Comparison of ENCODE assay signal across 8 cellular contexts in the genomic region with DNA sequence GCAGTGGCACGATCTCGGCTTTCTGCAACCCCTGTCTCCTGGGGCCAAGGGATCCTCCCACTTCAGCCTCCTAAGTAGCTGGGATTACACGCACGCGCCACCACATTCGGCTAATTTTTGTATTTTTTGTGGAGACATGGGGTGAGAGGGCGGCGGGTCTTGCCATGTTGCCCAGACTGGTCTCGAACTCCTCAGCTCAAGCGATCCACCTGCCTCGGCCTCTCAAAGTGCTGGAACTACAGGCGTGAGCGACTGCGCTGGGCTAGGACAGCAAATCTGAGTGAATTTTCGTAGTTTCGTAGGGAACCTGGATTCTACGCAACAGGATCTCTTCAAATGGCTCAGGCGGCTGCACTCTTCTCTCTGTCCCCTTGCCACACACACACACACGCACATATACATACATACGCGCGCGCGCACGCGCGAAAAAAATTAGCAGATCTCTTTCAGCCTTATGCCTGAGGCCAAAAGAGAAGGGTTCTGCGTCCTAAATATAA. TPM values are rescaled to one million over a fixed set of nuclear protein-coding genes. Genes with fewer than 3 reads are reported as not detected.
DNase-seq lines count a peak whose midpoint lies in the region; ATAC-seq lines count a peak whose summit lies in the region.

No MANE protein-coding gene starts in this region.

- intact Hi-C loops in activated naive CD4-positive, alpha-beta T cell treated with anti-CD3 and anti-CD28 coated beads for 36 hours (cut with micrococcal nuclease): loop anchor here (1.0 to 2.0 kb wide), 6 partner anchors 14 to 209 kb away; a partner anchor contains a TSS

- peak overlapping the region; percentile 62 for H3K4me3 Mint-ChIP-seq in activated naive CD4-positive, alpha-beta T cell treated with anti-CD3 and anti-CD28 coated beads for 36 hours
- H3K4me3 Mint-ChIP-seq in activated T-helper 17 cell treated with anti-CD3 and anti-CD28 coated beads, Interleukin-2, amount 50 U/mL, for 72 hours: peak overlapping the region; percentile 99

- ATAC-seq in activated T-helper 17 cell treated with anti-CD3 and anti-CD28 coated beads, Interleukin-2, amount 50 U/mL, for 72 hours (replicated peaks): peak; percentile 1
- no peak for ATAC-seq in GM18868 (IDR thresholded peaks at IDR 0.05; ENCODE audit: unreplicated experiment)
- ATAC-seq in GM18858 (IDR thresholded peaks at IDR 0.05; ENCODE audit: unreplicated experiment): no peak

- CTCF ChIA-PET in activated naive CD4-positive, alpha-beta T cell treated with anti-CD3 and anti-CD28 coated beads for 36 hours (lab: Charles Lee): interaction anchor here (3.1 kb wide), 1 partner anchor 18 kb away, joined by 29 read pairs; no protein-coding TSS in a partner anchor

- H3K27me3 Mint-ChIP-seq in activated naive CD4-positive, alpha-beta T cell treated with anti-CD3 and anti-CD28 coated beads for 36 hours (ENCODE audit: low read depth): no peaks in the 10 kb centered on the region
- no peaks in the 10 kb centered on the region for H3K27me3 Mint-ChIP-seq in activated T-helper 17 cell treated with anti-CD3 and anti-CD28 coated beads, Interleukin-2, amount 50 U/mL, for 72 hours

- H3K27me3 ChIP-seq in iPS-18a (ENCODE audit: control insufficient read depth, insufficient read depth, low read length): no peaks in the 10 kb centered on the region

- no peaks in the 10 kb centered on the region for H3K9me3 Mint-ChIP-seq in activated naive CD4-positive, alpha-beta T cell treated with anti-CD3 and anti-CD28 coated beads for 36 hours
- H3K9me3 Mint-ChIP-seq in activated T-helper 17 cell treated with anti-CD3 and anti-CD28 coated beads, Interleukin-2, amount 50 U/mL, for 72 hours: no peaks in the 10 kb centered on the region

- DNase-seq in activated naive CD4-positive, alpha-beta T cell treated with anti-CD3 and anti-CD28 coated beads for 36 hours: no peak
- no peak for DNase-seq in activated naive CD4-positive, alpha-beta T cell treated with Interleukin-2 at 50 U/mL for 16 hours
- peak in 2 of 49 donors; percentile 33 to 45 for DNase-seq in substantia nigra (lab: John Stamatoyannopoulos, UW)
- no peak for DNase-seq in amniotic stem cell (lab: John Stamatoyannopoulos, UW)

- H3K9me3 ChIP-seq in iPS-18a (ENCODE audit: control insufficient read depth, low read depth, low read length): no peaks in the 10 kb centered on the region

- peak overlapping the region; percentile 86 for H3K27ac ChIP-seq in iPS-18a (ENCODE audit: low read length)
- peak overlapping the region; percentile 68 for H3K27ac ChIP-seq in substantia nigra (ENCODE audit: low read depth, low read length, poor library complexity, severe bottlenecking)

- H3K4me1 ChIP-seq in iPS-18a (ENCODE audit: control insufficient read depth, low read depth, low read length): peaks cover 10% of the 10 kb centered on the region

- H3K4me3 ChIP-seq in iPS-18a (ENCODE audit: low read length): peak overlapping the region; percentile 52

- peaks cover 33% of the 10 kb centered on the region for H3K4me1 Mint-ChIP-seq in activated naive CD4-positive, alpha-beta T cell treated with anti-CD3 and anti-CD28 coated beads for 36 hours (ENCODE audit: low read depth)
- peaks cover 8% of the 10 kb centered on the region for H3K4me1 Mint-ChIP-seq in activated T-helper 17 cell treated with anti-CD3 and anti-CD28 coated beads, Interleukin-2, amount 50 U/mL, for 72 hours

- H3K27ac Mint-ChIP-seq in activated naive CD4-positive, alpha-beta T cell treated with anti-CD3 and anti-CD28 coated beads for 36 hours: no peak overlapping the region
- peak overlapping the region; percentile 99 for H3K27ac Mint-ChIP-seq in activated T-helper 17 cell treated with anti-CD3 and anti-CD28 coated beads, Interleukin-2, amount 50 U/mL, for 72 hours

- no peaks in the 10 kb centered on the region for H3K36me3 ChIP-seq in iPS-18a (ENCODE audit: control insufficient read depth, low read depth, low read length)

- peak overlapping the region; percentile 69 for H3K9ac ChIP-seq in iPS-18a (ENCODE audit: low read length)

- H3K36me3 Mint-ChIP-seq in activated naive CD4-positive, alpha-beta T cell treated with anti-CD3 and anti-CD28 coated beads for 36 hours (ENCODE audit: low read depth): peaks cover 10% of the 10 kb centered on the region
- H3K36me3 Mint-ChIP-seq in activated T-helper 17 cell treated with anti-CD3 and anti-CD28 coated beads, Interleukin-2, amount 50 U/mL, for 72 hours (ENCODE audit: low read depth): peaks cover 5% of the 10 kb centered on the region

RNA-seq across cellular contexts. Expression of a gene that starts 0.4 kb away (rescaled TPM):
- total RNA-seq in activated naive CD4-positive, alpha-beta T cell treated with anti-CD3 and anti-CD28 coated beads for 36 hours: 1 to 10 TPM; 3.2 to 3.8 TPM
- total RNA-seq in activated T-helper 17 cell treated with anti-CD3 and anti-CD28 coated beads, Interleukin-2, amount 50 U/mL, for 72 hours: 1 to 10 TPM; 4.6 to 6.2 TPM

RNA-seq across cellular contexts. Expression of a gene that starts 0.7 kb away (rescaled TPM):
- total RNA-seq in activated naive CD4-positive, alpha-beta T cell treated with anti-CD3 and anti-CD28 coated beads for 36 hours: 10 to 100 TPM; 33.7 to 34.5 TPM
- total RNA-seq in activated T-helper 17 cell treated with anti-CD3 and anti-CD28 coated beads, Interleukin-2, amount 50 U/mL, for 72 hours: 10 to 100 TPM; 33.8 to 34.9 TPM

RNA-seq across cellular contexts. Expression of a gene that starts 19.9 kb away (rescaled TPM):
- total RNA-seq in activated naive CD4-positive, alpha-beta T cell treated with anti-CD3 and anti-CD28 coated beads for 36 hours: 10 to 100 TPM; 17.2 to 18.7 TPM
- total RNA-seq in activated T-helper 17 cell treated with anti-CD3 and anti-CD28 coated beads, Interleukin-2, amount 50 U/mL, for 72 hours: 10 to 100 TPM; 18.3 to 22.1 TPM

RNA-seq across cellular contexts. Expression of a gene that starts 20.4 kb away (rescaled TPM):
- 10 to 100 TPM; 11.6 to 11.7 TPM for total RNA-seq in activated naive CD4-positive, alpha-beta T cell treated with anti-CD3 and anti-CD28 coated beads for 36 hours
- 10 to 100 TPM; 17.8 to 23.3 TPM for total RNA-seq in activated T-helper 17 cell treated with anti-CD3 and anti-CD28 coated beads, Interleukin-2, amount 50 U/mL, for 72 hours

RNA-seq across cellular contexts. Expression of a gene that starts 35.9 kb away (rescaled TPM):
- total RNA-seq in activated naive CD4-positive, alpha-beta T cell treated with anti-CD3 and anti-CD28 coated beads for 36 hours: under 1 TPM; 0.21 to 0.27 TPM
- total RNA-seq in activated T-helper 17 cell treated with anti-CD3 and anti-CD28 coated beads, Interleukin-2, amount 50 U/mL, for 72 hours: 1 to 10 TPM in 1 of 2 donors, under 1 TPM in 1; 0.74 to 1.4 TPM
